In genomic region chr4:175850240-175850639, GRCh38 we compare ENCODE assay signal across 27 cellular contexts.
"Had no signal": no experiment of that assay in that cellular context is flagged by ENCODE, and none has a peak within 500 bp of the region (broad histone marks: within the 10 kb centered on the region; RNA-seq: fewer than 3 reads in every experiment).

No MANE protein-coding gene starts in this region.

- H3K4me1 ChIP-seq: stomach, suprapubic skin, testis, thyroid gland, tibial artery, tibial nerve, transverse colon, upper lobe of left lung, upper lobe of right lung, uterus, vagina had no signal

- H3K27ac ChIP-seq: stomach, suprapubic skin, testis, thoracic aorta, thyroid gland, tibial artery, tibial nerve, transverse colon, upper lobe of left lung, upper lobe of right lung, uterus, vagina had no signal

- FAIRE-seq: urothelium cell line had no signal

- DNase-seq: stimulated activated CD4-positive, alpha-beta T cell treated with anti-CD3 and anti-CD28 coated beads, Interleukin-2, amount 100 ng/mL, for 48 hours; stimulated activated CD4-positive, alpha-beta T cell treated with anti-CD3 and anti-CD28 coated beads, Interleukin-4, amount 100 ng/mL, for 1 hour; stimulated activated CD4-positive, alpha-beta T cell treated with anti-CD3 and anti-CD28 coated beads, Interleukin-4, amount 100 ng/mL, for 24 hours; stimulated activated CD4-positive, alpha-beta T cell treated with anti-CD3 and anti-CD28 coated beads, Interleukin-4, amount 100 ng/mL, for 4 hours; stimulated activated CD8-positive, alpha-beta memory T cell treated with anti-CD3 and anti-CD28 coated beads, Interleukin-4, amount 100 ng/mL, for 48 hours; stimulated activated naive B cell treated with anti-CD40 and anti-IgM and Interleukin-4, amounts not matched to agents 10 μg/mL and 1 μg/mL and 100 μg/mL, for 72 hours; stimulated activated naive CD4-positive, alpha-beta T cell; stimulated activated naive CD4-positive, alpha-beta T cell treated with Interleukin-2 at 50 U/mL for 16 hours; stimulated activated naive CD8-positive, alpha-beta T cell treated with anti-CD3 and anti-CD28 coated beads, Interleukin-15, amount 100 ng/mL, for 72 hours; stimulated activated naive CD8-positive, alpha-beta T cell treated with anti-CD3 and anti-CD28 coated beads, Interleukin-15, Interleukin-2, amounts not matched to agents 100 U/mL and 50 U/mL, for 24 hours; stomach; substantia nigra; testis; thyroid gland; tibial artery; transverse colon; trophoblast cell; upper lobe of left lung; upper lobe of right lung; uterus had no signal

- H3K36me3 ChIP-seq: stomach, suprapubic skin, thoracic aorta, thyroid gland, tibial artery, tibial nerve, transverse colon, upper lobe of left lung, upper lobe of right lung, uterus, vagina had no signal

- H3K27me3 ChIP-seq: stomach, suprapubic skin, testis, thyroid gland, tibial artery, tibial nerve, transverse colon, upper lobe of left lung, upper lobe of right lung, uterus, vagina had no signal

- H3K9me3 ChIP-seq: stomach, suprapubic skin, testis, thoracic aorta, thyroid gland, tibial artery, tibial nerve, transverse colon, upper lobe of left lung, upper lobe of right lung, uterus, vagina had no signal

- ATAC-seq: stimulated activated effector memory CD8-positive, alpha-beta T cell treated with anti-CD3 and anti-CD28 coated beads, Interleukin-12 subunit alpha, Interleukin-12 subunit beta, amount 100 ng/mL, for 72 hours; stimulated activated memory B cell treated with anti-CD40 and anti-IgM and Interleukin-4, amounts not matched to agents 10 μg/mL and 1 μg/mL and 100 μg/mL, for 72 hours; stimulated activated naive B cell treated with anti-CD40 and anti-IgM and Interleukin-4, amounts not matched to agents 10 μg/mL and 1 μg/mL and 100 μg/mL, for 72 hours; stimulated activated naive CD8-positive, alpha-beta T cell treated with anti-CD3 and anti-CD28 coated beads, Interleukin-15, amount 100 ng/mL, for 72 hours; stimulated activated naive CD8-positive, alpha-beta T cell treated with anti-CD3 and anti-CD28 coated beads, Interleukin-15, Interleukin-2, amounts not matched to agents 100 U/mL and 50 U/mL, for 24 hours; upper lobe of right lung had no signal

- H3K4me3 ChIP-seq: stomach, suprapubic skin, testis, thoracic aorta, thyroid gland, tibial artery, tibial nerve, transverse colon, upper lobe of left lung, upper lobe of right lung, uterus, vagina had no signal
